Comparison of ENCODE assay signal across 12 cellular contexts in genomic region chr19:29417048-29417447, GRCh38.
DNase-seq lines count a peak whose midpoint lies in the region; ATAC-seq and TF ChIP-seq lines count a peak whose summit lies in the region.
"Had no signal": no experiment of that assay in that cellular context is flagged by ENCODE, and none has a peak within 500 bp of the region (broad histone marks: within the 10 kb centered on the region; RNA-seq: fewer than 3 reads in every experiment).

No MANE protein-coding gene starts in this region.

- H3K9ac ChIP-seq in HCT116 (ENCODE audit: low read length) = no peak overlapping the region

- no peak overlapping the region for H3K4me3 Mint-ChIP-seq in WTC11
- H3K4me3 Mint-ChIP-seq in Calu3 (ENCODE audit: low read depth, unreplicated experiment) = no peak overlapping the region
- H3K4me3 Mint-ChIP-seq: B cell; CD4-positive, alpha-beta memory T cell had no signal

- H3K9me3 ChIP-seq in HCT116 (ENCODE audit: control insufficient read depth in 1 of 2, insufficient read depth in 1 of 2, low read depth in 1 of 2, low read length in 2 of 2) = no peaks in the 10 kb centered on the region
- no peaks in the 10 kb centered on the region for H3K9me3 ChIP-seq in osteoblast (ENCODE audit: low read depth, low read length)

- no peak overlapping the region for H2AFZ ChIP-seq in HCT116 (ENCODE audit: low read depth, low read length, poor library complexity, severe bottlenecking)
- no peak overlapping the region for H2AFZ ChIP-seq in osteoblast (ENCODE audit: low read length)

- H3K36me3 ChIP-seq in HCT116 (ENCODE audit: control insufficient read depth in 1 of 2, insufficient read depth in 2 of 2, low read length in 2 of 2) (no peaks in the 10 kb centered on the region), osteoblast (ENCODE audit: insufficient read depth, low read length) (no peaks in the 10 kb centered on the region)

- peak in 2 of 3 experiments; percentile 12 to 18; a peak in 1 of 6 replicates for TF ChIP-seq CTCF in HCT116 (IDR thresholded peaks at IDR 0.05 in 2 of 3, conservative IDR thresholded peaks at IDR 0.05 in 1 of 3; ENCODE audit: borderline replicate concordance in 1 of 3, insufficient read depth in 1 of 3, low read depth in 2 of 3, low read length in 2 of 3)
- TF ChIP-seq CTCF in WTC11 (IDR thresholded peaks at IDR 0.05) = no peak
- no peak for TF ChIP-seq CTCF in osteoblast (IDR thresholded peaks at IDR 0.05; ENCODE audit: extremely low read depth, low read depth, low read length)
- TF ChIP-seq CTCF in Calu3 (IDR thresholded peaks at IDR 0.05; ENCODE audit: unreplicated experiment) = no peak

- DNase-seq in DMS79 treated with DMSO at 0.1 percent for 48 hours (lab: John Stamatoyannopoulos, UW) (peak; percentile 85), HCT116 (ENCODE audit: low read depth, low spot score) (no peak), WTC11 (ENCODE audit: low spot score) (no peak), osteoblast (ENCODE audit: insufficient read length, low spot score, missing footprints) (peak; percentile 25), DMS114 treated with DMSO at 0.1 percent for 48 hours (lab: John Stamatoyannopoulos, UW; ENCODE audit: unreplicated experiment) (no peak), Calu3 (no peak)
- DNase-seq: C1 segment of cervical spinal cord; CD4-positive, alpha-beta memory T cell; H7 had no signal

- TF ChIP-seq POLR2A in HCT116 (IDR thresholded peaks at IDR 0.05; ENCODE audit: borderline replicate concordance, extremely low read depth, insufficient read depth, insufficient read length) = no peak

- H3K36me3 Mint-ChIP-seq in WTC11 (no peaks in the 10 kb centered on the region), Calu3 (ENCODE audit: insufficient read depth, unreplicated experiment) (no peaks in the 10 kb centered on the region)
- H3K36me3 Mint-ChIP-seq: CD4-positive, alpha-beta memory T cell had no signal

- intact Hi-C loops in HCT116 (cut with micrococcal nuclease) (no loop called here), Calu3 (cut with micrococcal nuclease; ENCODE audit: unreplicated experiment) (no loop called here)

- CTCF ChIA-PET in HCT116 (lab: Charles Lee) (interaction anchor here (1.3 kb wide), 1 partner anchor 111 kb away, joined by 3 read pairs; no protein-coding TSS in a partner anchor), WTC11 (lab: Charles Lee) (interaction anchor here (0.6 to 2.3 kb wide), 15 partner anchors 12 to 145 kb away, joined by 3 to 10 read pairs (median 4); no protein-coding TSS in a partner anchor), Calu3 (lab: Charles Lee) (no interaction called here)

- H3K9me3 Mint-ChIP-seq in WTC11 (no peaks in the 10 kb centered on the region), Calu3 (ENCODE audit: low read depth, unreplicated experiment) (no peaks in the 10 kb centered on the region)
- H3K9me3 Mint-ChIP-seq: CD4-positive, alpha-beta memory T cell had no signal

- ATAC-seq in HCT116 (peak; percentile 78), WTC11 (peak; percentile 54), HG03097 (IDR thresholded peaks at IDR 0.05; ENCODE audit: low FRiP score, unreplicated experiment) (no peak)
- ATAC-seq: GM12878 had no signal

- H3K27ac Mint-ChIP-seq in WTC11 (no peak overlapping the region), Calu3 (ENCODE audit: unreplicated experiment) (no peak overlapping the region)
- H3K27ac Mint-ChIP-seq: B cell; CD4-positive, alpha-beta memory T cell had no signal

- H3K4me2 ChIP-seq in HCT116 (ENCODE audit: low read length) = no peak overlapping the region
- no peak overlapping the region for H3K4me2 ChIP-seq in osteoblast (ENCODE audit: insufficient read depth, low read length)

- RAD21 ChIA-PET in HCT116 (lab: Charles Lee; ENCODE audit: low non-redundant PET in 1 of 2, low total read pairs in 2 of 2, uncharacterized antibody in 2 of 2, unreplicated experiment in 2 of 2) = no interaction called here

- no TSS peak for BruUV-seq in HCT116 (replicated peaks; lab: Mats Ljungman, UMichigan)
- no TSS peak for BruUV-seq in Calu3 (replicated peaks; lab: Mats Ljungman, UMichigan)

- no peaks in the 10 kb centered on the region for H3K27me3 Mint-ChIP-seq in WTC11 (ENCODE audit: low read depth)
- H3K27me3 Mint-ChIP-seq in Calu3 (ENCODE audit: unreplicated experiment) = no peaks in the 10 kb centered on the region
- H3K27me3 Mint-ChIP-seq: B cell had no signal

- H3K4me3 ChIP-seq in HCT116 (replicated peaks in 1 of 2; ENCODE audit: low read depth in 1 of 2, low read length in 2 of 2) = no peak overlapping the region
- H3K4me3 ChIP-seq in osteoblast (ENCODE audit: insufficient read depth, low read length) = no peak overlapping the region
- H3K4me3 ChIP-seq: GM12878 had no signal

- H3K79me2 ChIP-seq in HCT116 (ENCODE audit: insufficient read depth, low read length) (no peaks in the 10 kb centered on the region), osteoblast (ENCODE audit: insufficient read depth, low read length) (no peaks in the 10 kb centered on the region)

- no peak for TF ChIP-seq RAD21 in HCT116 (IDR thresholded peaks at IDR 0.05; ENCODE audit: low read depth)

- no peaks in the 10 kb centered on the region for H3K9me2 ChIP-seq in HCT116 (ENCODE audit: insufficient read depth)

- POLR2A ChIA-PET in HCT116 (lab: Charles Lee) (no interaction called here), WTC11 (lab: Charles Lee) (no interaction called here)

- no peaks in the 10 kb centered on the region for H3K4me1 Mint-ChIP-seq in WTC11
- H3K4me1 Mint-ChIP-seq in Calu3 (ENCODE audit: low read depth, unreplicated experiment) = no peaks in the 10 kb centered on the region
- H3K4me1 Mint-ChIP-seq: B cell; CD4-positive, alpha-beta memory T cell had no signal

- no peak overlapping the region for H3K27ac ChIP-seq in HCT116 (ENCODE audit: low read depth, low read length)
- H3K27ac ChIP-seq in osteoblast (ENCODE audit: low read depth, low read length) = no peak overlapping the region

- H4K20me1 ChIP-seq in HCT116 (ENCODE audit: insufficient read depth) (no peaks in the 10 kb centered on the region), osteoblast (ENCODE audit: insufficient read depth, low read length) (no peaks in the 10 kb centered on the region)

- H3K27me3 ChIP-seq in HCT116 (ENCODE audit: insufficient read depth, low read length) = peaks cover 7% of the 10 kb centered on the region; the same call in 1 of the 2 replicates
- H3K27me3 ChIP-seq in osteoblast (ENCODE audit: insufficient read depth, low read length) = no peaks in the 10 kb centered on the region

- H3K4me1 ChIP-seq in HCT116 (ENCODE audit: control insufficient read depth in 1 of 2, insufficient read depth in 2 of 2, low read length in 2 of 2) = no peaks in the 10 kb centered on the region
- no peaks in the 10 kb centered on the region for H3K4me1 ChIP-seq in osteoblast (ENCODE audit: insufficient read depth, low read length)

TF ChIP-seq in HCT116, 20 proteins besides CTCF, POLR2A, EP300 and RAD21 (continues in another document):
- TF ChIP-seq POLR2AphosphoS5 (IDR thresholded peaks at IDR 0.05; ENCODE audit: low read depth, low read length) = no peak
- TF ChIP-seq EGR1 (IDR thresholded peaks at IDR 0.05; ENCODE audit: low read depth) = no peak
- no peak for TF ChIP-seq SP1 (IDR thresholded peaks at IDR 0.05; ENCODE audit: low read depth)
- no peak for TF ChIP-seq ATF3 (IDR thresholded peaks at IDR 0.05)
- TF ChIP-seq CEBPB (IDR thresholded peaks at IDR 0.05; ENCODE audit: low read depth) = no peak
- no peak for TF ChIP-seq ZNF274 (IDR thresholded peaks at IDR 0.05; ENCODE audit: low read depth, low read length)
- no peak for TF ChIP-seq CBX3 (IDR thresholded peaks at IDR 0.05; ENCODE audit: low read depth)
- no peak for TF ChIP-seq EZH2phosphoT487 (IDR thresholded peaks at IDR 0.05; ENCODE audit: borderline replicate concordance)
- no peak for TF ChIP-seq ZFX (IDR thresholded peaks at IDR 0.05)
- TF ChIP-seq YY1 (IDR thresholded peaks at IDR 0.05; ENCODE audit: extremely low read depth, insufficient replicate concordance, low read depth, low read length) = no peak
- no peak for TF ChIP-seq FOSL1 (IDR thresholded peaks at IDR 0.05; ENCODE audit: low read depth)

TF ChIP-seq in WTC11, 78 proteins besides CTCF, POLR2A, EP300 and RAD21 (continues in another document):
- TF ChIP-seq ZNF281 (CRISPR knock-in tag; IDR thresholded peaks at IDR 0.05) = no peak

Comparison
In these comparisons a context has a peak if more than half of its experiments do, and no peak if none do; other contexts are left out.
1. DNase-seq: peak in DMS79 treated with DMSO at 0.1 percent for 48 hours (single experiment) and osteoblast (single experiment); none in HCT116 (single experiment), WTC11 (single experiment), DMS114 treated with DMSO at 0.1 percent for 48 hours (single experiment) and Calu3 (single experiment).
2. CTCF ChIP-seq: peak in HCT116 (2 of 3); none in WTC11 (single experiment), osteoblast (single experiment) and Calu3 (single experiment).